Comparison of ENCODE assay signal across 1 cellular context in the genomic region with DNA sequence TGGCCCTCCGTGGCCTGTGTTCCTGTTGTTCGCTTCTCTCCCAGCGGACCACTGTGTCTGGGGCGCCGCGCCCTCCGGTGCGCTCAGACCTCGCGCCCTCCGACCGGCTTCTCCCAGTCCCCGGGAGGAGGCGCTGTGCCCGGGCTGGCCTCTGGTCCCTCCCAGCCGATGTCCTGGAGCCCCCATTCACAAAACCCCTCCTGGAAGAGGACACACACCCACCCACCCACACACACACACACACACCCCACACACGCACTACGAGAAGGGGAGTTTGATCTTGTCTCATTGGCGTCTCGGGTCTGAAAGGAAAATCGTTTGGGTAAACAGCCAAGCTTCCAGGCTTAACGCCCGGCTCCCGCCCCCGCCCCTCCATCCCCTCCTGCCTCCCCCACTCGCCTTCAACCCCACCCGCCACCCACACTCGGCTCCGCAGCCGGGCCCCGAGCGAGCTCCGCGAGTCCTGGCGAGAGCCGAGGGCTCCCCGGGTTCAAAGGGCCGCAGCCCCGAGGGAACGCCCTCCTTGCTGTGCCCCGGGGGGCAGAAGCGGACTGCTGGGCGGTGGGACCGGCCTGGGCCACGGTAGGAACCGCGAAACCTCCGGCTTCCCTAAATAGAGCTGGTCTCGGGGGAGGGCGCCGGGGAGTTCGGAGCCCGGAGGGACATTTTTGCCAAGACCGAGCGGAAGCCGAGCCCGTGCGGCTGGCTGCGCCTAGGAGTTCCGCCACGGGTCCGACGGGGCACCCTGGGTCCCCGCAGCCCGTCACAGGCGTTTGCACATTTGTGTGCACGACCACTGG.
TF ChIP-seq lines count a peak whose summit lies in the region.

No MANE protein-coding gene starts in this region.

TF ChIP-seq in K562, 482 proteins besides CTCF, POLR2A, EP300 and RAD21 (continues in another document):
- TF ChIP-seq SIRT6 (IDR thresholded peaks at IDR 0.05; ENCODE audit: low read depth, low read length) (no peak), NFYB (IDR thresholded peaks at IDR 0.05; ENCODE audit: extremely low read depth, insufficient read length) (no peak), ZNF766 (CRISPR knock-in tag; conservative IDR thresholded peaks at IDR 0.05) (no peak), HMGN3 (IDR thresholded peaks at IDR 0.05; ENCODE audit: borderline replicate concordance, extremely low read depth, insufficient read length, low read depth, low read length) (peak; percentile 9), ZNF253 (CRISPR knock-in tag; conservative IDR thresholded peaks at IDR 0.05) (no peak), EGR1 (conservative IDR thresholded peaks at IDR 0.05) (peak; percentile 73), NFRKB (IDR thresholded peaks at IDR 0.05; ENCODE audit: low read depth) (no peak), ZSCAN32 (CRISPR knock-in tag; IDR thresholded peaks at IDR 0.05) (no peak), ZFX (CRISPR knock-in tag; IDR thresholded peaks at IDR 0.05) (peak; percentile 76), CXXC5 (CRISPR knock-in tag; IDR thresholded peaks at IDR 0.05) (no peak), TAF9B (IDR thresholded peaks at IDR 0.05; ENCODE audit: partially characterized antibody) (no peak), BACH1 (tag; IDR thresholded peaks at IDR 0.05) (no peak), RBM39 (optimal IDR thresholded peaks at IDR 0.05; ENCODE audit: low read depth, low read length) (no peak)
- TF ChIP-seq, protein P1, sequence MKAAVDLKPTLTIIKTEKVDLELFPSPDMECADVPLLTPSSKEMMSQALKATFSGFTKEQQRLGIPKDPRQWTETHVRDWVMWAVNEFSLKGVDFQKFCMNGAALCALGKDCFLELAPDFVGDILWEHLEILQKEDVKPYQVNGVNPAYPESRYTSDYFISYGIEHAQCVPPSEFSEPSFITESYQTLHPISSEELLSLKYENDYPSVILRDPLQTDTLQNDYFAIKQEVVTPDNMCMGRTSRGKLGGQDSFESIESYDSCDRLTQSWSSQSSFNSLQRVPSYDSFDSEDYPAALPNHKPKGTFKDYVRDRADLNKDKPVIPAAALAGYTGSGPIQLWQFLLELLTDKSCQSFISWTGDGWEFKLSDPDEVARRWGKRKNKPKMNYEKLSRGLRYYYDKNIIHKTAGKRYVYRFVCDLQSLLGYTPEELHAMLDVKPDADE (conservative IDR thresholded peaks at IDR 0.05; ENCODE audit: control insufficient read depth, low read depth, low read length): no peak
- TF ChIP-seq, protein P2, sequence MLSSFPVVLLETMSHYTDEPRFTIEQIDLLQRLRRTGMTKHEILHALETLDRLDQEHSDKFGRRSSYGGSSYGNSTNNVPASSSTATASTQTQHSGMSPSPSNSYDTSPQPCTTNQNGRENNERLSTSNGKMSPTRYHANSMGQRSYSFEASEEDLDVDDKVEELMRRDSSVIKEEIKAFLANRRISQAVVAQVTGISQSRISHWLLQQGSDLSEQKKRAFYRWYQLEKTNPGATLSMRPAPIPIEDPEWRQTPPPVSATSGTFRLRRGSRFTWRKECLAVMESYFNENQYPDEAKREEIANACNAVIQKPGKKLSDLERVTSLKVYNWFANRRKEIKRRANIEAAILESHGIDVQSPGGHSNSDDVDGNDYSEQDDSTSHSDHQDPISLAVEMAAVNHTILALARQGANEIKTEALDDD (IDR thresholded peaks at IDR 0.05): no peak
- TF ChIP-seq, protein P3, sequence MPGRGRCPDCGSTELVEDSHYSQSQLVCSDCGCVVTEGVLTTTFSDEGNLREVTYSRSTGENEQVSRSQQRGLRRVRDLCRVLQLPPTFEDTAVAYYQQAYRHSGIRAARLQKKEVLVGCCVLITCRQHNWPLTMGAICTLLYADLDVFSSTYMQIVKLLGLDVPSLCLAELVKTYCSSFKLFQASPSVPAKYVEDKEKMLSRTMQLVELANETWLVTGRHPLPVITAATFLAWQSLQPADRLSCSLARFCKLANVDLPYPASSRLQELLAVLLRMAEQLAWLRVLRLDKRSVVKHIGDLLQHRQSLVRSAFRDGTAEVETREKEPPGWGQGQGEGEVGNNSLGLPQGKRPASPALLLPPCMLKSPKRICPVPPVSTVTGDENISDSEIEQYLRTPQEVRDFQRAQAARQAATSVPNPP (IDR thresholded peaks at IDR 0.05; ENCODE audit: borderline replicate concordance, insufficient read depth, insufficient read length): no peak
- TF ChIP-seq, protein P4, sequence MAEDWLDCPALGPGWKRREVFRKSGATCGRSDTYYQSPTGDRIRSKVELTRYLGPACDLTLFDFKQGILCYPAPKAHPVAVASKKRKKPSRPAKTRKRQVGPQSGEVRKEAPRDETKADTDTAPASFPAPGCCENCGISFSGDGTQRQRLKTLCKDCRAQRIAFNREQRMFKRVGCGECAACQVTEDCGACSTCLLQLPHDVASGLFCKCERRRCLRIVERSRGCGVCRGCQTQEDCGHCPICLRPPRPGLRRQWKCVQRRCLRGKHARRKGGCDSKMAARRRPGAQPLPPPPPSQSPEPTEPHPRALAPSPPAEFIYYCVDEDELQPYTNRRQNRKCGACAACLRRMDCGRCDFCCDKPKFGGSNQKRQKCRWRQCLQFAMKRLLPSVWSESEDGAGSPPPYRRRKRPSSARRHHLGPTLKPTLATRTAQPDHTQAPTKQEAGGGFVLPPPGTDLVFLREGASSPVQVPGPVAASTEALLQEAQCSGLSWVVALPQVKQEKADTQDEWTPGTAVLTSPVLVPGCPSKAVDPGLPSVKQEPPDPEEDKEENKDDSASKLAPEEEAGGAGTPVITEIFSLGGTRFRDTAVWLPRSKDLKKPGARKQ (CRISPR knock-in tag; IDR thresholded peaks at IDR 0.05): no peak
- TF ChIP-seq, protein P5, sequence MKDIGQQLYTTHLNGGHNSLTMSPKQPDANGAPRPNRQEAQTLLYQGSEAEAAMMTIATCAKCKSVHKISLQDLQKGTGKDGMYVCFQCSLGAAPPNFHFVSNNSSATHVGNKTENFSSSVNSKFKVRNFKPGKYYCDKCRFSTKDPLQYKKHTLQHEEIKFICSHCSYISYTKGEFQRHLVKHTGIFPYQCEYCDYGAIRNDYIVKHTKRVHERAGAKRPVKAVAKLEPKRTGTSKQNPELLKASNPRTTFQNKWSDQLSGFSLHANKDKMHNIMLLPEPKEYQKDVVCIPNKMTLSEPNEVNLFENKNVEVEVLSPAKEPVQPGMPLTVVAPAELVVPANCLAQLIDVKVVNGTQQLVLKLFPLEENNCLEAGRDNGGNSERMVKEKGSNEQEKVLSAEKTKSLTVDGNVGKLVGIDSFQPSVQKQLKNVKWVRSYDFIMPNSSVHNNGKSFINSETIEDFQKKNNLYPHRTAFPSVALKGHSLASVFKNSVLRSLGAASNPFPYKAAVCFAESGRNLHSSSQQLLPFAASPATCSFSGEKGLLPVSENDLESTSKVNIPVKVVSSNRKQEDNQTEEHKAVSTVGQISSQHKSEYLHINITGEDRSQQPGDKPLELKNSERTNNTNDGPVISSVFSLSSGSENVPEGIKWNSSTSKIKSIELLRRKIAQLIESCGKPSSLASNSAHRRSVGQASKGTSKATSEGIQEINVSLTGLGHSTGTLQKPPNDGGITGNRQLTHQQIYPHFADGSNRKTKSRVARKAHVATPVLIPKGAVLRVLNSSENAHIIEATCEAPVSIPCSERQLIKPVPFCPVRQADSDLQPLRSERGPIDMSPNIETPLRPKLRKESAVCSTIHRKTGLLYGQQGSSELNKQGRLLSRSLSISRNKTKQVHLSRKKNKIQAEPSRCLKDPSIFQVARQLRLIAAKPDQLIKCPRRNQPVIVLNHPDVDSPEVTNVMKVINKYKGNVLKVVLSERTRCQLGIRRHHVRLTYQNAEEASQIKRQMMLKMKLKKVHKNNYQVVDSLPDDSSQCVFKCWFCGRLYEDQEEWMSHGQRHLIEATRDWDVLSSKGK (CRISPR knock-in tag; IDR thresholded peaks at IDR 0.05): no peak
- TF ChIP-seq, protein P6, sequence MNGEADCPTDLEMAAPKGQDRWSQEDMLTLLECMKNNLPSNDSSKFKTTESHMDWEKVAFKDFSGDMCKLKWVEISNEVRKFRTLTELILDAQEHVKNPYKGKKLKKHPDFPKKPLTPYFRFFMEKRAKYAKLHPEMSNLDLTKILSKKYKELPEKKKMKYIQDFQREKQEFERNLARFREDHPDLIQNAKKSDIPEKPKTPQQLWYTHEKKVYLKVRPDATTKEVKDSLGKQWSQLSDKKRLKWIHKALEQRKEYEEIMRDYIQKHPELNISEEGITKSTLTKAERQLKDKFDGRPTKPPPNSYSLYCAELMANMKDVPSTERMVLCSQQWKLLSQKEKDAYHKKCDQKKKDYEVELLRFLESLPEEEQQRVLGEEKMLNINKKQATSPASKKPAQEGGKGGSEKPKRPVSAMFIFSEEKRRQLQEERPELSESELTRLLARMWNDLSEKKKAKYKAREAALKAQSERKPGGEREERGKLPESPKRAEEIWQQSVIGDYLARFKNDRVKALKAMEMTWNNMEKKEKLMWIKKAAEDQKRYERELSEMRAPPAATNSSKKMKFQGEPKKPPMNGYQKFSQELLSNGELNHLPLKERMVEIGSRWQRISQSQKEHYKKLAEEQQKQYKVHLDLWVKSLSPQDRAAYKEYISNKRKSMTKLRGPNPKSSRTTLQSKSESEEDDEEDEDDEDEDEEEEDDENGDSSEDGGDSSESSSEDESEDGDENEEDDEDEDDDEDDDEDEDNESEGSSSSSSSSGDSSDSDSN (IDR thresholded peaks at IDR 0.05; ENCODE audit: borderline replicate concordance in 1 of 2, low read depth in 2 of 2, low read length in 2 of 2): 0 out of 4 replicates have a peak, but pooled peaks have one; percentile 30 to 60
- TF ChIP-seq, protein P7, sequence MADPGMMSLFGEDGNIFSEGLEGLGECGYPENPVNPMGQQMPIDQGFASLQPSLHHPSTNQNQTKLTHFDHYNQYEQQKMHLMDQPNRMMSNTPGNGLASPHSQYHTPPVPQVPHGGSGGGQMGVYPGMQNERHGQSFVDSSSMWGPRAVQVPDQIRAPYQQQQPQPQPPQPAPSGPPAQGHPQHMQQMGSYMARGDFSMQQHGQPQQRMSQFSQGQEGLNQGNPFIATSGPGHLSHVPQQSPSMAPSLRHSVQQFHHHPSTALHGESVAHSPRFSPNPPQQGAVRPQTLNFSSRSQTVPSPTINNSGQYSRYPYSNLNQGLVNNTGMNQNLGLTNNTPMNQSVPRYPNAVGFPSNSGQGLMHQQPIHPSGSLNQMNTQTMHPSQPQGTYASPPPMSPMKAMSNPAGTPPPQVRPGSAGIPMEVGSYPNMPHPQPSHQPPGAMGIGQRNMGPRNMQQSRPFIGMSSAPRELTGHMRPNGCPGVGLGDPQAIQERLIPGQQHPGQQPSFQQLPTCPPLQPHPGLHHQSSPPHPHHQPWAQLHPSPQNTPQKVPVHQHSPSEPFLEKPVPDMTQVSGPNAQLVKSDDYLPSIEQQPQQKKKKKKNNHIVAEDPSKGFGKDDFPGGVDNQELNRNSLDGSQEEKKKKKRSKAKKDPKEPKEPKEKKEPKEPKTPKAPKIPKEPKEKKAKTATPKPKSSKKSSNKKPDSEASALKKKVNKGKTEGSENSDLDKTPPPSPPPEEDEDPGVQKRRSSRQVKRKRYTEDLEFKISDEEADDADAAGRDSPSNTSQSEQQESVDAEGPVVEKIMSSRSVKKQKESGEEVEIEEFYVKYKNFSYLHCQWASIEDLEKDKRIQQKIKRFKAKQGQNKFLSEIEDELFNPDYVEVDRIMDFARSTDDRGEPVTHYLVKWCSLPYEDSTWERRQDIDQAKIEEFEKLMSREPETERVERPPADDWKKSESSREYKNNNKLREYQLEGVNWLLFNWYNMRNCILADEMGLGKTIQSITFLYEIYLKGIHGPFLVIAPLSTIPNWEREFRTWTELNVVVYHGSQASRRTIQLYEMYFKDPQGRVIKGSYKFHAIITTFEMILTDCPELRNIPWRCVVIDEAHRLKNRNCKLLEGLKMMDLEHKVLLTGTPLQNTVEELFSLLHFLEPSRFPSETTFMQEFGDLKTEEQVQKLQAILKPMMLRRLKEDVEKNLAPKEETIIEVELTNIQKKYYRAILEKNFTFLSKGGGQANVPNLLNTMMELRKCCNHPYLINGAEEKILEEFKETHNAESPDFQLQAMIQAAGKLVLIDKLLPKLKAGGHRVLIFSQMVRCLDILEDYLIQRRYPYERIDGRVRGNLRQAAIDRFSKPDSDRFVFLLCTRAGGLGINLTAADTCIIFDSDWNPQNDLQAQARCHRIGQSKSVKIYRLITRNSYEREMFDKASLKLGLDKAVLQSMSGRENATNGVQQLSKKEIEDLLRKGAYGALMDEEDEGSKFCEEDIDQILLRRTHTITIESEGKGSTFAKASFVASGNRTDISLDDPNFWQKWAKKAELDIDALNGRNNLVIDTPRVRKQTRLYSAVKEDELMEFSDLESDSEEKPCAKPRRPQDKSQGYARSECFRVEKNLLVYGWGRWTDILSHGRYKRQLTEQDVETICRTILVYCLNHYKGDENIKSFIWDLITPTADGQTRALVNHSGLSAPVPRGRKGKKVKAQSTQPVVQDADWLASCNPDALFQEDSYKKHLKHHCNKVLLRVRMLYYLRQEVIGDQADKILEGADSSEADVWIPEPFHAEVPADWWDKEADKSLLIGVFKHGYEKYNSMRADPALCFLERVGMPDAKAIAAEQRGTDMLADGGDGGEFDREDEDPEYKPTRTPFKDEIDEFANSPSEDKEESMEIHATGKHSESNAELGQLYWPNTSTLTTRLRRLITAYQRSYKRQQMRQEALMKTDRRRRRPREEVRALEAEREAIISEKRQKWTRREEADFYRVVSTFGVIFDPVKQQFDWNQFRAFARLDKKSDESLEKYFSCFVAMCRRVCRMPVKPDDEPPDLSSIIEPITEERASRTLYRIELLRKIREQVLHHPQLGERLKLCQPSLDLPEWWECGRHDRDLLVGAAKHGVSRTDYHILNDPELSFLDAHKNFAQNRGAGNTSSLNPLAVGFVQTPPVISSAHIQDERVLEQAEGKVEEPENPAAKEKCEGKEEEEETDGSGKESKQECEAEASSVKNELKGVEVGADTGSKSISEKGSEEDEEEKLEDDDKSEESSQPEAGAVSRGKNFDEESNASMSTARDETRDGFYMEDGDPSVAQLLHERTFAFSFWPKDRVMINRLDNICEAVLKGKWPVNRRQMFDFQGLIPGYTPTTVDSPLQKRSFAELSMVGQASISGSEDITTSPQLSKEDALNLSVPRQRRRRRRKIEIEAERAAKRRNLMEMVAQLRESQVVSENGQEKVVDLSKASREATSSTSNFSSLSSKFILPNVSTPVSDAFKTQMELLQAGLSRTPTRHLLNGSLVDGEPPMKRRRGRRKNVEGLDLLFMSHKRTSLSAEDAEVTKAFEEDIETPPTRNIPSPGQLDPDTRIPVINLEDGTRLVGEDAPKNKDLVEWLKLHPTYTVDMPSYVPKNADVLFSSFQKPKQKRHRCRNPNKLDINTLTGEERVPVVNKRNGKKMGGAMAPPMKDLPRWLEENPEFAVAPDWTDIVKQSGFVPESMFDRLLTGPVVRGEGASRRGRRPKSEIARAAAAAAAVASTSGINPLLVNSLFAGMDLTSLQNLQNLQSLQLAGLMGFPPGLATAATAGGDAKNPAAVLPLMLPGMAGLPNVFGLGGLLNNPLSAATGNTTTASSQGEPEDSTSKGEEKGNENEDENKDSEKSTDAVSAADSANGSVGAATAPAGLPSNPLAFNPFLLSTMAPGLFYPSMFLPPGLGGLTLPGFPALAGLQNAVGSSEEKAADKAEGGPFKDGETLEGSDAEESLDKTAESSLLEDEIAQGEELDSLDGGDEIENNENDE (IDR thresholded peaks at IDR 0.05; ENCODE audit: low read depth, low read length): no peak
- TF ChIP-seq, protein P8, sequence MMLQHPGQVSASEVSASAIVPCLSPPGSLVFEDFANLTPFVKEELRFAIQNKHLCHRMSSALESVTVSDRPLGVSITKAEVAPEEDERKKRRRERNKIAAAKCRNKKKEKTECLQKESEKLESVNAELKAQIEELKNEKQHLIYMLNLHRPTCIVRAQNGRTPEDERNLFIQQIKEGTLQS (IDR thresholded peaks at IDR 0.05): peak; percentile 46; the same call in 1 of the 2 replicates
- TF ChIP-seq, protein P8 (CRISPR knock-in tag; conservative IDR thresholded peaks at IDR 0.05): no peak
